ENCODE assay signal across 8 cellular contexts in the genomic region with DNA sequence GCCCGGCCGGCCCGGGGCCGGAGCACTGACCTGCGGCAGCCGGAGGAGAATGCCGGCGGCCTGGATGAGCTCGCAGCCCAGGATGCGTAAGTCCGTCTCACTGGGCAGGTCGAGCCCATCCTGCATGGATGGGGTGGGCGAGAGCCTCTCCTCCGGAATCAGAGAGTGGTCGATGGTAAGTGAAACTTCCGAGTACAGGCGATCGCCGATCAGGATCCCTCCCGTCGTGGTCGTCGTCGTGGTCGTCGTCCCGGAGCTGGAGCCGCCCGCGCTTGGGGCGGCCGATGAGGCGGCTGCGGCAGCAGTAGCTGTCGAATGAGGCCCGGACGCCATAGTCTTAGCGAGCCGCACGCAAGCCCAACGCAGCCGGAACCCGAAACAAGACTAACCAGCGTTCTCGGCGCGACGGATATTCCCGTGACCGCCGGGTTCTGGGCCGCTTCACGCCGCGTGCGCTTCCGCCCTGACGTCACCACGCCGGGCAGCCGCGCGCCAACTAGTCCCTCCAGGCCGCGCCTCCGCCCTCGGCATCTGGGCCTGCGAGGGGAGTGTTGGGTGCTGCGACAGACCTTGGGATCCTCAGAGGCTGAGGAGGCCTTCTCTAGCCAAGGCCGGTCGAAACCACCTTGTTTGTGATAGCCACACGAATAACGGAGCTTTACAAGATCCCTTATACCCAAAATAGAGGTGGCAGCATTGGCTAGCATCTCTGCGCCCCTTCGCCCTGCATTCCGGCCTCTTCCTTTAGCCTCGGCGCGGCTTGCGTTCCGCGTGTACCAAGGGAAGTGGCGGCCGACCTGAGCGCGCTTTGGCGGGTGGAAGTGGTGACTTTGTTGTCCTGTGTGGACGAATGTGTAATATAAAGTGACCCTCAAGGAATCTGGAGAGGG. TPM values are rescaled to one million over a fixed set of nuclear protein-coding genes. Genes with fewer than 3 reads are reported as not detected.
DNase-seq lines count a peak whose midpoint lies in the region; ATAC-seq, FAIRE-seq and TF ChIP-seq lines count a peak whose summit lies in the region.

A gene (minus strand): TSS at position 386 of the 890 bp plus-strand sequence. CDS start 53 bp downstream, at position 333.

- H3K27ac Mint-ChIP-seq in CD4-positive, alpha-beta T cell = peak within 1 kb of the TSS; percentile 100

- peak; percentile 97 to 99 for TF ChIP-seq POLR2A in HepG2 (IDR thresholded peaks at IDR 0.05; ENCODE audit: insufficient read depth in 1 of 2, low read depth in 2 of 2, low read length in 2 of 2)

- intact Hi-C loops in CD4-positive, alpha-beta T cell (cut with DNase I, micrococcal nuclease) = loop anchor here (1.0 to 5.0 kb wide), 5 partner anchors 15 to 605 kb away; a partner anchor contains a TSS
- intact Hi-C loops in HepG2 (cut with micrococcal nuclease; ENCODE audit: unreplicated experiment) = loop anchor here (1.0 kb wide), 4 partner anchors 15 to 79 kb away; no protein-coding TSS in a partner anchor

- peak within 1 kb of the TSS; percentile 99 for H3K27ac ChIP-seq in CD4-positive, alpha-beta T cell (ENCODE audit: low read depth, low read length)
- peak within 1 kb of the TSS; percentile 100 for H3K27ac ChIP-seq in HepG2 (ENCODE audit: extremely low read length, insufficient read depth, low read length)

- H3K4me1 ChIP-seq in HepG2 (ENCODE audit: insufficient read depth, low read length) = peaks cover 64% of the 10 kb centered on the region

- H3K9me3 ChIP-seq in CD4-positive, alpha-beta T cell (ENCODE audit: control insufficient read depth, low read length) = no peaks in the 10 kb centered on the region
- H3K9me3 ChIP-seq in HepG2 (ENCODE audit: low read length) = no peaks in the 10 kb centered on the region

- no peaks in the 10 kb centered on the region for H3K9me3 Mint-ChIP-seq in CD4-positive, alpha-beta T cell

- no peak for FAIRE-seq in HepG2 (lab: Jason Lieb, UNC)

- TF ChIP-seq CTCF in CD4-positive, alpha-beta T cell (IDR thresholded peaks at IDR 0.05) = no peak
- TF ChIP-seq CTCF in HepG2 (CRISPR knock-in tag; IDR thresholded peaks at IDR 0.05) = 0 out of 2 replicates have a peak, but pooled peaks have one; percentile 15

- H4K20me1 ChIP-seq in HepG2 (ENCODE audit: insufficient read depth, low read length) = peaks cover 42% of the 10 kb centered on the region

- CTCF ChIA-PET in CD4-positive, alpha-beta T cell (lab: Charles Lee) = interaction anchor here (0.8 to 3.5 kb wide), 7 partner anchors 10 to 487 kb away, joined by 3 to 22 read pairs (median 4); no protein-coding TSS in a partner anchor
- CTCF ChIA-PET in HepG2 (lab: Yijun Ruan, JAX; ENCODE audit: low intra/inter-chr PET ratio, low total read pairs) = no interaction called here

- peak within 1 kb of the TSS; percentile 96 for H3K4me2 ChIP-seq in HepG2 (ENCODE audit: low read depth, low read length)

- peak within 1 kb of the TSS; percentile 100 for H3K9ac ChIP-seq in HepG2 (ENCODE audit: insufficient read depth, low read depth, low read length)

- peaks cover 67% of the 10 kb centered on the region for H3K4me1 Mint-ChIP-seq in CD4-positive, alpha-beta T cell (ENCODE audit: low read depth)

- no peak within 1 kb of the TSS for H2AFZ ChIP-seq in HepG2 (ENCODE audit: low read length)

- BruUV-seq in HepG2 (replicated peaks; lab: Mats Ljungman, UMichigan) = no TSS peak

- peak within 1 kb of the TSS; percentile 95 for H3K4me3 Mint-ChIP-seq in CD4-positive, alpha-beta T cell

- ATAC-seq in CD4-positive, alpha-beta T cell (ENCODE audit: poor library complexity) = peak; percentile 67
- ATAC-seq in GM19452 (IDR thresholded peaks at IDR 0.05; ENCODE audit: unreplicated experiment) = peak; percentile 80
- peak; percentile 44 for ATAC-seq in HG03575 (IDR thresholded peaks at IDR 0.05; ENCODE audit: extremely low read depth, insufficient number of reproducible peaks, low FRiP score, unreplicated experiment)
- ATAC-seq in HepG2 = peak; percentile 87

- peak; percentile 64 for TF ChIP-seq RAD21 in HepG2 (CRISPR knock-in tag; IDR thresholded peaks at IDR 0.05)

- peak within 1 kb of the TSS; percentile 94 to 99 (median 98) for H3K4me3 ChIP-seq in HepG2 (replicated peaks in 1 of 3; ENCODE audit: insufficient read depth in 1 of 3, low read depth in 2 of 3, low read length in 3 of 3)

- peaks cover 49% of the 10 kb centered on the region for H3K79me2 ChIP-seq in HepG2 (ENCODE audit: insufficient read depth, low read length)

- WGBS in HepG2 (ENCODE audit: low lambda C conversion rate) = 0% methylated on average over 23 of the region's 88 CpGs

- peak; percentile 58 to 70; a peak in 3 of 4 replicates for TF ChIP-seq EP300 in HepG2 (IDR thresholded peaks at IDR 0.05; ENCODE audit: low read depth in 2 of 2, low read length in 2 of 2)
- TF ChIP-seq EP300 in HepG2 (CRISPR knock-in tag; IDR thresholded peaks at IDR 0.05; ENCODE audit: borderline replicate concordance) = peak; percentile 84

- peaks cover 60% of the 10 kb centered on the region for H3K36me3 Mint-ChIP-seq in CD4-positive, alpha-beta T cell (ENCODE audit: low read depth)

- POLR2A ChIA-PET in CD4-positive, alpha-beta T cell (lab: Charles Lee) = interaction anchor here (0.7 to 7.4 kb wide), 33 partner anchors 9 to 1642 kb away, joined by 3 to 778 read pairs (median 7); a partner anchor contains a TSS
- POLR2A ChIA-PET in HepG2 (lab: Yijun Ruan, JAX) = interaction anchor here (0.6 to 8.5 kb wide), 24 partner anchors 9 to 1485 kb away, joined by 3 to 484 read pairs (median 6); a partner anchor contains a TSS

- H3K27me3 Mint-ChIP-seq in CD4-positive, alpha-beta T cell = no peaks in the 10 kb centered on the region

- in situ Hi-C loops in HepG2 (cut with HindIII; ENCODE audit: extremely low pct_ligation_motif_present, low pct_unique_long_range_greater_than_20kb) = loop anchor here (5.0 kb wide), 1 partner anchor 82 kb away; no protein-coding TSS in a partner anchor

- peaks cover 0 to 32% of the 10 kb centered on the region in 2 experiments; a peak in 4 of 5 replicates for H3K36me3 ChIP-seq in HepG2 (replicated peaks in 1 of 2; ENCODE audit: control insufficient read depth in 1 of 2, insufficient read depth in 2 of 2, low read length in 2 of 2)

- no peaks in the 10 kb centered on the region for H3K27me3 ChIP-seq in CD4-positive, alpha-beta T cell (ENCODE audit: control insufficient read depth, insufficient read depth, low read length)
- no peaks in the 10 kb centered on the region for H3K27me3 ChIP-seq in HepG2 (ENCODE audit: control insufficient read depth in 1 of 2, insufficient read depth in 2 of 2, low read length in 2 of 2)

- peak; percentile 93 to 97 (median 95) for DNase-seq in CD4-positive, alpha-beta T cell
- DNase-seq in NCI-H82 (lab: John Stamatoyannopoulos, UW) (peak; percentile 98), dermis blood vessel endothelial cell (peak; percentile 99), HepG2 (ENCODE audit: low spot score) (peak; percentile 88)
- DNase-seq in activated CD4-positive, alpha-beta T cell treated with anti-CD3 and anti-CD28 coated beads, Interleukin-2, amount 50 U/mL, for 48 hours = peak; percentile 94 to 95
- peak; percentile 89 to 96 for DNase-seq in stimulated activated CD4-positive, alpha-beta T cell treated with anti-CD3 and anti-CD28 coated beads, Interleukin-2, amount 100 ng/mL, for 48 hours

TF ChIP-seq in HepG2, 621 proteins besides CTCF, POLR2A, EP300 and RAD21 (continues in another document):
- TF ChIP-seq TMF1 (CRISPR knock-in tag; IDR thresholded peaks at IDR 0.05; ENCODE audit: low read depth) (peak; percentile 95), NFE2L2 (IDR thresholded peaks at IDR 0.05; ENCODE audit: low read length) (peak; percentile 3; the same call in 1 of the 2 replicates), ZNF446 (CRISPR knock-in tag; IDR thresholded peaks at IDR 0.05) (0 out of 2 replicates have a peak, but pooled peaks have one; percentile 66), ATF7-NPFF (CRISPR knock-in tag; IDR thresholded peaks at IDR 0.05; ENCODE audit: low read depth) (peak; percentile 99), SETDB1 (CRISPR knock-in tag; IDR thresholded peaks at IDR 0.05; ENCODE audit: borderline replicate concordance) (no peak), DNMT1 (CRISPR knock-in tag; IDR thresholded peaks at IDR 0.05) (peak; percentile 89; the same call in 1 of the 2 replicates)
- TF ChIP-seq, protein P1, sequence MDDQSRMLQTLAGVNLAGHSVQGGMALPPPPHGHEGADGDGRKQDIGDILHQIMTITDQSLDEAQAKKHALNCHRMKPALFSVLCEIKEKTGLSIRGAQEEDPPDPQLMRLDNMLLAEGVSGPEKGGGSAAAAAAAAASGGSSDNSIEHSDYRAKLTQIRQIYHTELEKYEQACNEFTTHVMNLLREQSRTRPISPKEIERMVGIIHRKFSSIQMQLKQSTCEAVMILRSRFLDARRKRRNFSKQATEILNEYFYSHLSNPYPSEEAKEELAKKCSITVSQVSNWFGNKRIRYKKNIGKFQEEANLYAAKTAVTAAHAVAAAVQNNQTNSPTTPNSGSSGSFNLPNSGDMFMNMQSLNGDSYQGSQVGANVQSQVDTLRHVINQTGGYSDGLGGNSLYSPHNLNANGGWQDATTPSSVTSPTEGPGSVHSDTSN (CRISPR knock-in tag; IDR thresholded peaks at IDR 0.05; ENCODE audit: borderline replicate concordance) = peak; percentile 5; the same call in 1 of the 2 replicates

RNA-seq across cellular contexts. Expression of the gene that starts here (rescaled TPM):
- 1,000 to 10,000 TPM; 1,350 to 1,388 TPM for total RNA-seq in CD4-positive, alpha-beta T cell
- total RNA-seq in dermis blood vessel endothelial cell (87.8 and 195 TPM in 2 replicates), HepG2 (2016; rRNA removed; fragmentation: Illumina TruSeq; extraction: Trizol) (23.5 and 151 TPM in 2 replicates)
- total RNA-seq in HepG2 (2016; cell fraction: cytosol; rRNA removed; fragmentation: Illumina TruSeq; extraction: Trizol; ENCODE audit: low read depth) = 18.9 and 19.9 TPM in 2 replicates
- total RNA-seq in HepG2 (2016; cell fraction: insoluble cytoplasmic fraction; rRNA removed; fragmentation: Illumina TruSeq; extraction: Trizol) = 22.0 and 151 TPM in 2 replicates
- total RNA-seq in HepG2 (2016; cell fraction: membrane; rRNA removed; fragmentation: Illumina TruSeq; extraction: Trizol) = 19.5 and 22.9 TPM in 2 replicates
- total RNA-seq in HepG2 (2016; cell fraction: nucleus; rRNA removed; fragmentation: Illumina TruSeq; extraction: Trizol) = 552 TPM in 2 replicates
- 303 and 309 TPM in 2 replicates for polyA plus RNA-seq in HepG2 (2011; rRNA removed)
- polyA plus RNA-seq in HepG2 (2011; cell fraction: cytosol; rRNA removed) = 35.9 and 39.3 TPM in 2 replicates
- 1,033 and 1,155 TPM in 2 replicates for polyA plus RNA-seq in HepG2 (2011; cell fraction: nucleus; rRNA removed)
- polyA plus RNA-seq in HepG2 (2012) = 118 and 121 TPM in 2 replicates
- polyA plus RNA-seq in HepG2 (2016; cell fraction: cytosol; fragmentation: Illumina TruSeq; extraction: Trizol; ENCODE audit: low read depth) = 4.9 and 6.1 TPM in 2 replicates
- polyA plus RNA-seq in HepG2 (2016; cell fraction: insoluble cytoplasmic fraction; fragmentation: Illumina TruSeq; extraction: Trizol; ENCODE audit: low read depth) = 26.1 and 28.4 TPM in 2 replicates
- polyA plus RNA-seq in HepG2 (2016; cell fraction: membrane; fragmentation: Illumina TruSeq; extraction: Trizol; ENCODE audit: low read depth) = 6.6 and 9.0 TPM in 2 replicates
- 607 and 612 TPM in 2 replicates for polyA plus RNA-seq in HepG2 (2016; cell fraction: nucleus; fragmentation: Illumina TruSeq; extraction: Trizol; ENCODE audit: insufficient read depth, low read depth)
- polyA minus RNA-seq in HepG2 (2011; rRNA and poly(A)+ RNA removed; ENCODE audit: low replicate concordance) = 138 and 193 TPM in 2 replicates
- polyA minus RNA-seq in HepG2 (2011; cell fraction: cytosol; rRNA and poly(A)+ RNA removed) = 30.6 and 49.5 TPM in 2 replicates
- 1,410 and 1,557 TPM in 2 replicates for polyA minus RNA-seq in HepG2 (2011; cell fraction: nucleus; rRNA and poly(A)+ RNA removed)

Comparison
In these comparisons a context has a peak if more than half of its experiments do, and no peak if none do; other contexts are left out.
1. Peak in every context shown above with its lines: DNase-seq, ATAC-seq, H3K4me3 ChIP-seq and H3K27ac ChIP-seq.